ENCODE assay signal across 12 cellular contexts in the genomic region with DNA sequence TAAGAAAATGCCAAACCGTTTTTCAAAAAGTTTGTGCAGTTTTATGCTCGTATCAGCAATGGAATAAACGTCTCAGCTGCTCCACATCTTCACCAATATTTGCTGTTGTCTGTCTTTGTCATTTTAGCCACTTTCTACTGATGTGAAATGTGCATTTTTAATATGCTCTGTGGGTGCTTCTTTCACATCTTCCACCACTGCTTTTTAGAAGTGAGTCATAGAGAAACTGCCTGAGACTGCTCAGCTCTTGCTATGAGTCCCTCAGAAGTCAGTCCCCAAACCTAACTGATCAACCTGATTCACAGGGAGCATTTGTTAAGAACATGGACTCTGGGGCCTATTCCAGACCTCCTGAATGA. TPM values are rescaled to one million over a fixed set of nuclear protein-coding genes. Genes with fewer than 3 reads are reported as not detected.
A peak's percentile ranks its signal among the peaks of the same experiment; 100 is the strongest.
DNase-seq lines count a peak whose midpoint lies in the region; ATAC-seq and TF ChIP-seq lines count a peak whose summit lies in the region.
"Had no signal": no experiment of that assay in that cellular context is flagged by ENCODE, and none has a peak within 500 bp of the region (broad histone marks: within the 10 kb centered on the region; RNA-seq: fewer than 3 reads in every experiment).

No MANE protein-coding gene starts in this region.

- TF ChIP-seq POLR2A in upper lobe of left lung (IDR thresholded peaks at IDR 0.05) = no peak

- 72 to 81% methylated on average over 3 of the region's 3 CpGs for WGBS in upper lobe of left lung, 2 donors

- H3K4me1 ChIP-seq in SJCRH30 (peaks cover 13% of the 10 kb centered on the region), upper lobe of left lung (no peaks in the 10 kb centered on the region)

- peak; percentile 100 for ATAC-seq in GM18870 (IDR thresholded peaks at IDR 0.05; ENCODE audit: unreplicated experiment)
- ATAC-seq in GM21825 (IDR thresholded peaks at IDR 0.05; ENCODE audit: unreplicated experiment) = peak; percentile 98
- peak; percentile 100 for ATAC-seq in HG03439 (IDR thresholded peaks at IDR 0.05; ENCODE audit: unreplicated experiment)
- no peak for ATAC-seq in naive thymus-derived CD8-positive, alpha-beta T cell
- ATAC-seq in upper lobe of left lung (ENCODE audit: low FRiP score in 2 of 2) = no peak
- ATAC-seq: Panc1 had no signal

- POLR2A ChIA-PET in naive thymus-derived CD8-positive, alpha-beta T cell (lab: Charles Lee) = no interaction called here

- H3K9me3 ChIP-seq in SJCRH30 (replicated peaks) = no peaks in the 10 kb centered on the region; the same call in 1 of the 2 replicates
- peaks cover 0 to 4% (median 2%) of the 10 kb centered on the region in 4 donors for H3K9me3 ChIP-seq in upper lobe of left lung

- DNase-seq in ELR (ENCODE audit: low read depth) = peak; percentile 12
- DNase-seq in SJCRH30 = no peak
- DNase-seq in CD14-positive monocyte (ENCODE audit: low spot score) = no peak
- DNase-seq in naive thymus-derived CD8-positive, alpha-beta T cell = no peak
- DNase-seq in upper lobe of left lung = no peak
- DNase-seq: foreskin melanocyte, GOT3 had no signal

- H3K9me3 Mint-ChIP-seq in CD14-positive monocyte = peaks cover 1 to 19% (median 12%) of the 10 kb centered on the region in 7 donors
- H3K9me3 Mint-ChIP-seq in naive thymus-derived CD8-positive, alpha-beta T cell = peaks cover 0 to 16% (median 9%) of the 10 kb centered on the region in 9 donors

- peaks cover 0 to 4% (median 3%) of the 10 kb centered on the region in 3 donors for H3K27me3 Mint-ChIP-seq in CD14-positive monocyte (ENCODE audit: low read depth in 3 of 3)
- H3K27me3 Mint-ChIP-seq in naive thymus-derived CD8-positive, alpha-beta T cell = peaks cover 0 to 3% (median 0%) of the 10 kb centered on the region in 5 donors

- intact Hi-C loops in CD14-positive monocyte (cut with micrococcal nuclease) = no loop called here

- no peaks in the 10 kb centered on the region for H3K4me1 Mint-ChIP-seq in CD14-positive monocyte
- H3K4me1 Mint-ChIP-seq in naive thymus-derived CD8-positive, alpha-beta T cell = peaks cover 0 to 4% (median 0%) of the 10 kb centered on the region in 4 donors

- H3K4me3 ChIP-seq in SJCRH30 (no peak overlapping the region), upper lobe of left lung (no peak overlapping the region)
- H3K4me3 ChIP-seq: BLaER1 treated with 17β-estradiol and CSF1 and Interleukin-3, amounts not matched to agents 10 nM and 100 nM had no signal

- H3K27ac Mint-ChIP-seq in CD14-positive monocyte = no peak overlapping the region
- H3K27ac Mint-ChIP-seq in naive thymus-derived CD8-positive, alpha-beta T cell = no peak overlapping the region

- no peaks in the 10 kb centered on the region for H3K27me3 ChIP-seq in SJCRH30
- H3K27me3 ChIP-seq in upper lobe of left lung = no peaks in the 10 kb centered on the region
- H3K27me3 ChIP-seq: BLaER1 treated with 17β-estradiol and CSF1 and Interleukin-3, amounts not matched to agents 10 nM and 100 nM had no signal

- no peaks in the 10 kb centered on the region for H3K36me3 Mint-ChIP-seq in CD14-positive monocyte
- peaks cover 0 to 14% (median 6%) of the 10 kb centered on the region in 3 donors for H3K36me3 Mint-ChIP-seq in naive thymus-derived CD8-positive, alpha-beta T cell

- TF ChIP-seq CTCF in CD14-positive monocyte (IDR thresholded peaks at IDR 0.05) = no peak
- no peak for TF ChIP-seq CTCF in upper lobe of left lung (IDR thresholded peaks at IDR 0.05)

- H3K4me3 Mint-ChIP-seq in CD14-positive monocyte = no peak overlapping the region
- no peak overlapping the region for H3K4me3 Mint-ChIP-seq in naive thymus-derived CD8-positive, alpha-beta T cell

- H3K27ac ChIP-seq in SJCRH30 = no peak overlapping the region
- H3K27ac ChIP-seq in upper lobe of left lung = no peak overlapping the region
- H3K27ac ChIP-seq: BLaER1 treated with 17β-estradiol and CSF1 and Interleukin-3, amounts not matched to agents 10 nM and 100 nM had no signal

- no peaks in the 10 kb centered on the region for H3K36me3 ChIP-seq in SJCRH30
- H3K36me3 ChIP-seq in upper lobe of left lung = no peaks in the 10 kb centered on the region

- TF ChIP-seq EP300 in upper lobe of left lung (IDR thresholded peaks at IDR 0.05) = no peak

RNA-seq across cellular contexts. Expression of gene EPC2, which starts 41.0 kb away (rescaled TPM):
- 29.8 and 33.1 TPM in 2 replicates for total RNA-seq in SJCRH30 (2014; rRNA removed; shearing (Covaris generic))
- 1 to 10 TPM; 1.4 to 2.0 TPM for polyA plus RNA-seq in CD14-positive monocyte
- 10 to 100 TPM; 91.1 to 94.7 TPM for total RNA-seq in naive thymus-derived CD8-positive, alpha-beta T cell
- polyA plus RNA-seq in naive thymus-derived CD8-positive, alpha-beta T cell = 1 to 10 TPM; 2.5 to 3.7 (median 3.0) TPM
- 10 to 100 TPM; 15.2 to 53.2 (median 31.5) TPM for total RNA-seq in upper lobe of left lung

Comparison
In these comparisons a context has a peak if more than half of its experiments do, and no peak if none do; other contexts are left out.
1. ATAC-seq: peak in GM18870 (single experiment), GM21825 (single experiment) and HG03439 (single experiment); none in naive thymus-derived CD8-positive, alpha-beta T cell (0 of 2) and upper lobe of left lung (0 of 2).